ENCODE assay signal across 11 cellular contexts in genomic region chr16:11395949-11396240, GRCh38.
"Had no signal": no experiment of that assay in that cellular context is flagged by ENCODE, and none has a peak within 500 bp of the region (broad histone marks: within the 10 kb centered on the region; RNA-seq: fewer than 3 reads in every experiment).

No MANE protein-coding gene starts in this region.

- H3K4me1 Mint-ChIP-seq: activated CD4-positive, alpha-beta memory T cell treated with anti-CD3 and anti-CD28 coated beads, Interleukin-2, amount 10 ng/mL, durations not matched to agents 7 days and 5 days; activated CD8-positive, alpha-beta memory T cell treated with anti-CD3 and anti-CD28 coated beads, Interleukin-2, amount 10 ng/mL, durations not matched to agents 7 days and 5 days; activated naive CD8-positive, alpha-beta T cell treated with anti-CD3 and anti-CD28 coated beads, Interleukin-2, amount 50 U/mL, for 24 hours had no signal

- H3K4me3 Mint-ChIP-seq: activated CD4-positive, alpha-beta memory T cell treated with anti-CD3 and anti-CD28 coated beads, Interleukin-2, amount 10 ng/mL, durations not matched to agents 7 days and 5 days; activated CD8-positive, alpha-beta memory T cell treated with anti-CD3 and anti-CD28 coated beads, Interleukin-2, amount 10 ng/mL, durations not matched to agents 7 days and 5 days; activated naive CD8-positive, alpha-beta T cell treated with anti-CD3 and anti-CD28 coated beads, Interleukin-2, amount 50 U/mL, for 24 hours; brain; memory B cell; naive B cell; stimulated activated memory B cell treated with anti-CD40 and anti-IgM and Interleukin-4, amounts not matched to agents 10 μg/mL and 1 μg/mL and 100 μg/mL, for 72 hours; T-helper 2 cell treated with Interferon-gamma antibody and Interleukin-4, amounts not matched to agents 5 μg/mL and 100 μg/mL, for 36 hours had no signal

- H3K4me3 ChIP-seq: spleen had no signal

- H3K27ac ChIP-seq: neutrophil, parathyroid adenoma, spleen had no signal

- H3K9ac ChIP-seq: parathyroid adenoma had no signal

- H2AFZ ChIP-seq: parathyroid adenoma had no signal

- H3K4me1 ChIP-seq: parathyroid adenoma had no signal

- H3K36me3 ChIP-seq: spleen had no signal

- H3K27me3 Mint-ChIP-seq: activated naive CD8-positive, alpha-beta T cell treated with anti-CD3 and anti-CD28 coated beads, Interleukin-2, amount 50 U/mL, for 24 hours; memory B cell; stimulated activated memory B cell treated with anti-CD40 and anti-IgM and Interleukin-4, amounts not matched to agents 10 μg/mL and 1 μg/mL and 100 μg/mL, for 72 hours had no signal

- H3K79me2 ChIP-seq: parathyroid adenoma had no signal

- H3K9me3 Mint-ChIP-seq: activated CD4-positive, alpha-beta memory T cell treated with anti-CD3 and anti-CD28 coated beads, Interleukin-2, amount 10 ng/mL, durations not matched to agents 7 days and 5 days; activated naive CD8-positive, alpha-beta T cell treated with anti-CD3 and anti-CD28 coated beads, Interleukin-2, amount 50 U/mL, for 24 hours; memory B cell; naive B cell; stimulated activated memory B cell treated with anti-CD40 and anti-IgM and Interleukin-4, amounts not matched to agents 10 μg/mL and 1 μg/mL and 100 μg/mL, for 72 hours; T-helper 2 cell treated with Interferon-gamma antibody and Interleukin-4, amounts not matched to agents 5 μg/mL and 100 μg/mL, for 36 hours had no signal

- H3K27ac Mint-ChIP-seq: activated CD4-positive, alpha-beta memory T cell treated with anti-CD3 and anti-CD28 coated beads, Interleukin-2, amount 10 ng/mL, durations not matched to agents 7 days and 5 days; activated CD8-positive, alpha-beta memory T cell treated with anti-CD3 and anti-CD28 coated beads, Interleukin-2, amount 10 ng/mL, durations not matched to agents 7 days and 5 days; activated naive CD8-positive, alpha-beta T cell treated with anti-CD3 and anti-CD28 coated beads, Interleukin-2, amount 50 U/mL, for 24 hours; memory B cell; stimulated activated memory B cell treated with anti-CD40 and anti-IgM and Interleukin-4, amounts not matched to agents 10 μg/mL and 1 μg/mL and 100 μg/mL, for 72 hours; T-helper 2 cell treated with Interferon-gamma antibody and Interleukin-4, amounts not matched to agents 5 μg/mL and 100 μg/mL, for 36 hours had no signal

- H3K27me3 ChIP-seq: neutrophil, spleen had no signal

- H3K9me3 ChIP-seq: neutrophil, spleen had no signal

- H3K36me3 Mint-ChIP-seq: activated CD8-positive, alpha-beta memory T cell treated with anti-CD3 and anti-CD28 coated beads, Interleukin-2, amount 10 ng/mL, durations not matched to agents 7 days and 5 days; brain; memory B cell; naive B cell; stimulated activated memory B cell treated with anti-CD40 and anti-IgM and Interleukin-4, amounts not matched to agents 10 μg/mL and 1 μg/mL and 100 μg/mL, for 72 hours had no signal
